Comparison of ENCODE assay signal across 1 cellular context in genomic region chr17:2964831-2965230, GRCh38.
TF ChIP-seq lines count a peak whose summit lies in the region.

No MANE protein-coding gene starts in this region.

TF ChIP-seq in SK-N-SH, 30 proteins besides CTCF, POLR2A, EP300 and RAD21 (continued from another document):
- TF ChIP-seq MXI1 (IDR thresholded peaks at IDR 0.05; ENCODE audit: low read depth, low read length) = no peak
- TF ChIP-seq YY1 (IDR thresholded peaks at IDR 0.05; ENCODE audit: low read depth) = no peak
- TF ChIP-seq, protein P1, sequence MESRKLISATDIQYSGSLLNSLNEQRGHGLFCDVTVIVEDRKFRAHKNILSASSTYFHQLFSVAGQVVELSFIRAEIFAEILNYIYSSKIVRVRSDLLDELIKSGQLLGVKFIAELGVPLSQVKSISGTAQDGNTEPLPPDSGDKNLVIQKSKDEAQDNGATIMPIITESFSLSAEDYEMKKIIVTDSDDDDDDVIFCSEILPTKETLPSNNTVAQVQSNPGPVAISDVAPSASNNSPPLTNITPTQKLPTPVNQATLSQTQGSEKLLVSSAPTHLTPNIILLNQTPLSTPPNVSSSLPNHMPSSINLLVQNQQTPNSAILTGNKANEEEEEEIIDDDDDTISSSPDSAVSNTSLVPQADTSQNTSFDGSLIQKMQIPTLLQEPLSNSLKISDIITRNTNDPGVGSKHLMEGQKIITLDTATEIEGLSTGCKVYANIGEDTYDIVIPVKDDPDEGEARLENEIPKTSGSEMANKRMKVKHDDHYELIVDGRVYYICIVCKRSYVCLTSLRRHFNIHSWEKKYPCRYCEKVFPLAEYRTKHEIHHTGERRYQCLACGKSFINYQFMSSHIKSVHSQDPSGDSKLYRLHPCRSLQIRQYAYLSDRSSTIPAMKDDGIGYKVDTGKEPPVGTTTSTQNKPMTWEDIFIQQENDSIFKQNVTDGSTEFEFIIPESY (IDR thresholded peaks at IDR 0.05; ENCODE audit: borderline replicate concordance, low read depth) = no peak
- no peak for TF ChIP-seq MAX (IDR thresholded peaks at IDR 0.05; ENCODE audit: low read depth)
